Comparison of ENCODE assay signal across 21 cellular contexts in the genomic region with DNA sequence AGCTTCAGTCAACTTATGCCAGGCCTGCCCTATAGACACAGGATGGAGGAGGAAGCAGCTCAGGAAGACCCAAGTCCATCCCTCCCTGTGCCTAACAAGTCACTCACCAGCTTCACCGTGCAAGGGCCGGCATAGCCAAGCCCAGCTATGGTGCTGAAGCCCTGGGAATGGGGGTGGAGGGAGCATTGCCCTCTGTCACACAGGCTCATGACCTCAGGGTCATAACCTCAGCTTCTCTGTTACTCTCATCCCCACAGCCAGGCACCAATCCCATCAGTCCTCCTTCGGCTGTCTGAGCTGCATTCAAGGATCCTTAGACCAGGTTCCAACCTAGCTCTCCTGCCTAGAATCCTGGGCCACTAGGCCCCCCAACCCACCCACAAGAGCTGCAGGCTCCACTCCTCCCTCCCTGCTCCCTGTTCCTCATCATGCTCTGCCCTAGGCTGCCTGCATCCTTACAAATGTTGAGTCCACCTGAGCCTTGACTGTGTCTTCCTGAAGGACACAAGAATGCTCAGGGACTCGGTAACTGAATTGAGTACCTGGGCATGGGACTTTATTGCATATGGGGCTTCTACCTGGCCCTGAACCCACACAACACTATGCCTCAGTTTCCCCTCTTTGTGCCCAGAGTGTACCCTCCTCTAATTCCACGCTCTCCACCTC. TPM values are rescaled to one million over a fixed set of nuclear protein-coding genes. Genes with fewer than 3 reads are reported as not detected.
DNase-seq lines count a peak whose midpoint lies in the region; ATAC-seq lines count a peak whose summit lies in the region.
"Had no signal": no experiment of that assay in that cellular context is flagged by ENCODE, and none has a peak within 500 bp of the region (broad histone marks: within the 10 kb centered on the region; RNA-seq: fewer than 3 reads in every experiment).

No MANE protein-coding gene starts in this region.

- DNase-seq in activated naive CD4-positive, alpha-beta T cell treated with anti-CD3 and anti-CD28 coated beads, Interleukin-2, amount 50 U/mL, for 72 hours (ENCODE audit: low spot score in 2 of 2): no peak
- DNase-seq in T-cell: no peak
- no peak for DNase-seq in immature natural killer cell
- DNase-seq in stimulated activated effector memory CD8-positive, alpha-beta T cell treated with anti-CD3 and anti-CD28 coated beads, Interleukin-12 subunit alpha, Interleukin-12 subunit beta, amount 100 ng/mL, for 72 hours (ENCODE audit: low spot score in 2 of 2): no peak
- no peak for DNase-seq in NCI-H82 (lab: John Stamatoyannopoulos, UW)
- DNase-seq in DMS53 treated with DMSO at 0.1 percent for 48 hours (lab: John Stamatoyannopoulos, UW; ENCODE audit: unreplicated experiment): no peak
- DNase-seq: activated effector memory CD4-positive, alpha-beta T cell treated with Interleukin-2 at 50 U/mL for 16 hours; dermis blood vessel endothelial cell; GDM1; H7; heart right ventricle; left ventricle myocardium superior; NCI-H1436; NCI-H510A treated with DMSO at 0.1 percent for 48 hours; nucleus accumbens had no signal

- POLR2A ChIA-PET in T-cell (lab: Charles Lee): interaction anchor here in 1 of 2 donors (0.6 to 0.9 kb wide), 2 partner anchors 9 to 11 kb away, joined by 3 to 4 read pairs; no protein-coding TSS in a partner anchor

- no peak for ATAC-seq in activated naive CD4-positive, alpha-beta T cell treated with anti-CD3 and anti-CD28 coated beads, Interleukin-2, amount 50 U/mL, for 72 hours
- ATAC-seq in T-cell (replicated peaks in 1 of 4): no peak
- ATAC-seq in stimulated activated effector memory CD8-positive, alpha-beta T cell treated with anti-CD3 and anti-CD28 coated beads, Interleukin-12 subunit alpha, Interleukin-12 subunit beta, amount 100 ng/mL, for 72 hours: no peak
- no peak for ATAC-seq in GM19455 (IDR thresholded peaks at IDR 0.05; ENCODE audit: unreplicated experiment)
- ATAC-seq: left ventricle myocardium superior had no signal

- CTCF ChIA-PET in T-cell (lab: Charles Lee): no interaction called here

- H3K36me3 Mint-ChIP-seq in activated naive CD4-positive, alpha-beta T cell treated with anti-CD3 and anti-CD28 coated beads, Interleukin-2, amount 50 U/mL, for 24 hours: no peaks in the 10 kb centered on the region
- no peaks in the 10 kb centered on the region for H3K36me3 Mint-ChIP-seq in activated naive CD4-positive, alpha-beta T cell treated with anti-CD3 and anti-CD28 coated beads, Interleukin-2, amount 50 U/mL, for 72 hours
- H3K36me3 Mint-ChIP-seq in T-cell: no peaks in the 10 kb centered on the region
- H3K36me3 Mint-ChIP-seq in immature natural killer cell: peaks cover 8 to 12% (median 8%) of the 10 kb centered on the region in 3 donors
- peaks cover 6% of the 10 kb centered on the region for H3K36me3 Mint-ChIP-seq in stimulated activated effector memory CD8-positive, alpha-beta T cell treated with anti-CD3 and anti-CD28 coated beads, Interleukin-12 subunit alpha, Interleukin-12 subunit beta, amount 100 ng/mL, for 72 hours

- H3K9me3 Mint-ChIP-seq in activated naive CD4-positive, alpha-beta T cell treated with anti-CD3 and anti-CD28 coated beads, Interleukin-2, amount 50 U/mL, for 24 hours: no peaks in the 10 kb centered on the region
- no peaks in the 10 kb centered on the region for H3K9me3 Mint-ChIP-seq in activated naive CD4-positive, alpha-beta T cell treated with anti-CD3 and anti-CD28 coated beads, Interleukin-2, amount 50 U/mL, for 72 hours
- H3K9me3 Mint-ChIP-seq in T-cell (no peaks in the 10 kb centered on the region), immature natural killer cell (no peaks in the 10 kb centered on the region)
- H3K9me3 Mint-ChIP-seq in stimulated activated effector memory CD8-positive, alpha-beta T cell treated with anti-CD3 and anti-CD28 coated beads, Interleukin-12 subunit alpha, Interleukin-12 subunit beta, amount 100 ng/mL, for 72 hours: no peaks in the 10 kb centered on the region

- no peak overlapping the region for H3K27ac Mint-ChIP-seq in activated naive CD4-positive, alpha-beta T cell treated with anti-CD3 and anti-CD28 coated beads, Interleukin-2, amount 50 U/mL, for 24 hours
- H3K27ac Mint-ChIP-seq in activated naive CD4-positive, alpha-beta T cell treated with anti-CD3 and anti-CD28 coated beads, Interleukin-2, amount 50 U/mL, for 72 hours: peak overlapping the region in 1 of 2 donors; percentile 37
- peak overlapping the region; percentile 33 to 55 for H3K27ac Mint-ChIP-seq in T-cell
- H3K27ac Mint-ChIP-seq in immature natural killer cell: peak overlapping the region; percentile 94 to 97 (median 96)
- H3K27ac Mint-ChIP-seq in stimulated activated effector memory CD8-positive, alpha-beta T cell treated with anti-CD3 and anti-CD28 coated beads, Interleukin-12 subunit alpha, Interleukin-12 subunit beta, amount 100 ng/mL, for 72 hours: peak overlapping the region; percentile 92

- H3K4me1 Mint-ChIP-seq in activated naive CD4-positive, alpha-beta T cell treated with anti-CD3 and anti-CD28 coated beads, Interleukin-2, amount 50 U/mL, for 24 hours: peaks cover 8% of the 10 kb centered on the region
- peaks cover 17 to 45% (median 21%) of the 10 kb centered on the region in 3 donors for H3K4me1 Mint-ChIP-seq in T-cell
- peaks cover 20 to 61% of the 10 kb centered on the region in 2 donors for H3K4me1 Mint-ChIP-seq in immature natural killer cell
- H3K4me1 Mint-ChIP-seq in stimulated activated effector memory CD8-positive, alpha-beta T cell treated with anti-CD3 and anti-CD28 coated beads, Interleukin-12 subunit alpha, Interleukin-12 subunit beta, amount 100 ng/mL, for 72 hours: peaks cover 58% of the 10 kb centered on the region

- no peaks in the 10 kb centered on the region for H3K27me3 Mint-ChIP-seq in activated naive CD4-positive, alpha-beta T cell treated with anti-CD3 and anti-CD28 coated beads, Interleukin-2, amount 50 U/mL, for 24 hours
- H3K27me3 Mint-ChIP-seq in T-cell (no peaks in the 10 kb centered on the region), immature natural killer cell (ENCODE audit: low read depth in 3 of 3) (peaks cover 0 to 5% (median 2%) of the 10 kb centered on the region in 3 donors)

- peak overlapping the region; percentile 63 for H3K4me3 Mint-ChIP-seq in activated naive CD4-positive, alpha-beta T cell treated with anti-CD3 and anti-CD28 coated beads, Interleukin-2, amount 50 U/mL, for 24 hours
- peak overlapping the region; percentile 16 to 41 (median 28) for H3K4me3 Mint-ChIP-seq in T-cell
- peak overlapping the region; percentile 98 to 99 (median 99) for H3K4me3 Mint-ChIP-seq in immature natural killer cell
- peak overlapping the region; percentile 83 for H3K4me3 Mint-ChIP-seq in stimulated activated effector memory CD8-positive, alpha-beta T cell treated with anti-CD3 and anti-CD28 coated beads, Interleukin-12 subunit alpha, Interleukin-12 subunit beta, amount 100 ng/mL, for 72 hours

RNA-seq across cellular contexts. Expression of a gene that starts 1.7 kb away (rescaled TPM):
- total RNA-seq in activated naive CD4-positive, alpha-beta T cell treated with anti-CD3 and anti-CD28 coated beads, Interleukin-2, amount 50 U/mL, for 72 hours: under 1 TPM in 1 of 2 donors, not detected in 1; 0.36 TPM
- 10 to 100 TPM in 1 of 5 donors, 1 to 10 TPM in 4; 1.1 to 12.4 (median 2.9) TPM for total RNA-seq in T-cell
- polyA plus RNA-seq in immature natural killer cell: 100 to 1,000 TPM; 301 to 501 (median 410) TPM
- total RNA-seq: cardiac muscle cell, dermis blood vessel endothelial cell, fibroblast of villous mesenchyme, H7, RPMI7951, temporal lobe had no signal

RNA-seq across cellular contexts. Expression of a gene that starts 24.0 kb away (rescaled TPM):
- total RNA-seq in activated naive CD4-positive, alpha-beta T cell treated with anti-CD3 and anti-CD28 coated beads, Interleukin-2, amount 50 U/mL, for 72 hours: not detected
- not detected for total RNA-seq in T-cell
- polyA plus RNA-seq in immature natural killer cell: under 1 TPM in 1 of 3 donors, not detected in 2; 0.77 TPM
- total RNA-seq: cardiac muscle cell, dermis blood vessel endothelial cell, fibroblast of villous mesenchyme, H7, RPMI7951, temporal lobe had no signal

Comparison
In these comparisons a context has a peak if more than half of its experiments do, and no peak if none do; other contexts are left out.
1. H3K4me3 Mint-ChIP-seq: peak in every context shown above with its lines; median percentile 99 in immature natural killer cell; 83 in stimulated activated effector memory CD8-positive, alpha-beta T cell treated with anti-CD3 and anti-CD28 coated beads, Interleukin-12 subunit alpha, Interleukin-12 subunit beta, amount 100 ng/mL, for 72 hours; 63 in activated naive CD4-positive, alpha-beta T cell treated with anti-CD3 and anti-CD28 coated beads, Interleukin-2, amount 50 U/mL, for 24 hours; 28 in T-cell.